ENCODE assay signal across 8 cellular contexts in genomic region chr10:126387931-126388911, GRCh38. TPM values are rescaled to one million over a fixed set of nuclear protein-coding genes. Genes with fewer than 3 reads are reported as not detected.
DNase-seq lines count a peak whose midpoint lies in the region; ATAC-seq and TF ChIP-seq lines count a peak whose summit lies in the region.

TSS of gene ADAM12 (minus strand) at chr10:126388477. CDS start at chr10:126388145, 332 bp downstream.

- TF ChIP-seq CTCF in AG09309 (IDR thresholded peaks at IDR 0.05; ENCODE audit: control insufficient read depth, insufficient read depth, low read depth, low read length, missing control alignments) (no peak), right lobe of liver (IDR thresholded peaks at IDR 0.05) (no peak), suprapubic skin (IDR thresholded peaks at IDR 0.05) (no peak)

- no peak for TF ChIP-seq POLR2A in right lobe of liver (IDR thresholded peaks at IDR 0.05)
- TF ChIP-seq POLR2A in suprapubic skin (IDR thresholded peaks at IDR 0.05), result no peak

- H3K36me3 ChIP-seq in right lobe of liver (no peaks in the 10 kb centered on the region), suprapubic skin (no peaks in the 10 kb centered on the region)

- intact Hi-C loops in right lobe of liver (cut with DNase I), result no loop called here

- DNase-seq in AG09309 (ENCODE audit: low read depth) (no peak), LHCN-M2 (ENCODE audit: low read depth) (peak; percentile 67), dermis blood vessel endothelial cell (peak; percentile 20), right lobe of liver (peak in 2 of 3 donors; percentile 41 to 59), suprapubic skin (ENCODE audit: low spot score in 2 of 2) (no peak), CD1c-positive myeloid dendritic cell (ENCODE audit: extremely low spot score) (no peak)
- DNase-seq in effector CD4-positive, alpha-beta T cell, result no peak

- H3K4me1 ChIP-seq in right lobe of liver, result peaks cover 0 to 10% (median 0%) of the 10 kb centered on the region in 4 donors
- peaks cover 20% of the 10 kb centered on the region for H3K4me1 ChIP-seq in suprapubic skin

- H3K4me3 ChIP-seq in AG09309 (ENCODE audit: control insufficient read depth, low read depth, low read length), result peak within 1 kb of the TSS; percentile 80
- peak within 1 kb of the TSS; percentile 7 to 39 (median 26) for H3K4me3 ChIP-seq in right lobe of liver
- H3K4me3 ChIP-seq in suprapubic skin, result peak within 1 kb of the TSS; percentile 63

- peaks cover 0 to 11% of the 10 kb centered on the region in 2 donors for H3K27me3 ChIP-seq in right lobe of liver
- H3K27me3 ChIP-seq in suprapubic skin, result peaks cover 18% of the 10 kb centered on the region

- no peak within 1 kb of the TSS for H3K27ac ChIP-seq in right lobe of liver
- H3K27ac ChIP-seq in suprapubic skin, result no peak within 1 kb of the TSS

- peak; percentile 44 to 54 (median 53) for ATAC-seq in right lobe of liver
- no peak for ATAC-seq in GM21528 (IDR thresholded peaks at IDR 0.05; ENCODE audit: low FRiP score, unreplicated experiment)

- TF ChIP-seq EP300 in suprapubic skin (IDR thresholded peaks at IDR 0.05), result no peak

- H3K9me3 ChIP-seq in right lobe of liver, result no peaks in the 10 kb centered on the region
- H3K9me3 ChIP-seq in suprapubic skin, result no peaks in the 10 kb centered on the region

- 2% methylated on average over 10 of the region's 127 CpGs for WGBS in right lobe of liver (ENCODE audit: insufficient coverage, low coverage, low lambda C conversion rate, missing lambda C conversion rate)
- WGBS in suprapubic skin, result 4% methylated on average over 30 of the region's 127 CpGs

RNA-seq across cellular contexts. Expression of gene ADAM12, which starts in this region (rescaled TPM):
- total RNA-seq in LHCN-M2 (2014; rRNA removed) (16.6 and 21.2 TPM in 2 replicates), dermis blood vessel endothelial cell (0.28 and 0.68 TPM in 2 replicates), right lobe of liver (1 to 10 TPM in 1 of 6 experiments, under 1 TPM in 3, not detected in 2; 0.06 to 1.3 (median 0.48) TPM), suprapubic skin (1 to 10 TPM in 2 of 4 donors, under 1 TPM in 2; 0.19 to 2.6 (median 1.5) TPM)
- polyA plus RNA-seq in LHCN-M2 (2012), result 11.1 TPM

Comparison
In these comparisons a context has a peak if more than half of its experiments do, and no peak if none do; other contexts are left out.
1. Peak in DNase-seq in dermis blood vessel endothelial cell; RNA of the gene not detected or under 1 TPM.
2. DNase-seq: peak in LHCN-M2 (single experiment) and right lobe of liver (2 of 3); none in AG09309 (single experiment), suprapubic skin (0 of 2), effector CD4-positive, alpha-beta T cell (single experiment) and CD1c-positive myeloid dendritic cell (single experiment).
3. H3K4me3 ChIP-seq: peak in every context shown above with its lines; median percentile 80 in AG09309; 63 in suprapubic skin; 26 in right lobe of liver.